In genomic region chr3:32401541-32402052, GRCh38 we compare ENCODE assay signal across 8 cellular contexts. TPM values are rescaled to one million over a fixed set of nuclear protein-coding genes. Genes with fewer than 3 reads are reported as not detected.
DNase-seq lines count a peak whose midpoint lies in the region; ATAC-seq and TF ChIP-seq lines count a peak whose summit lies in the region.

No MANE protein-coding gene starts in this region.

- no peaks in the 10 kb centered on the region for H3K9me3 ChIP-seq in left lung

- intact Hi-C loops in left lung (cut with DNase I), result no loop called here

- H3K27ac ChIP-seq in left lung, result peak overlapping the region; percentile 91 to 94

- H3K9me3 Mint-ChIP-seq in activated CD4-positive, alpha-beta T cell treated with anti-CD3 and anti-CD28 coated beads, Interleukin-2, amount 10 ng/mL, durations not matched to agents 7 days and 5 days, result no peaks in the 10 kb centered on the region

- H3K4me1 ChIP-seq in left lung, result peaks cover 37 to 96% of the 10 kb centered on the region in 2 donors

- peak overlapping the region; percentile 40 to 42 for H3K4me3 ChIP-seq in left lung

- ATAC-seq in GM18505 (IDR thresholded peaks at IDR 0.05; ENCODE audit: unreplicated experiment) (peak; percentile 70), HG02938 (IDR thresholded peaks at IDR 0.05; ENCODE audit: unreplicated experiment) (peak; percentile 60), left lung (peak; percentile 75)

- peaks cover 35% of the 10 kb centered on the region for H3K36me3 Mint-ChIP-seq in activated CD4-positive, alpha-beta T cell treated with anti-CD3 and anti-CD28 coated beads, Interleukin-2, amount 10 ng/mL, durations not matched to agents 7 days and 5 days (ENCODE audit: low read depth)

- CTCF ChIA-PET in activated CD4-positive, alpha-beta T cell treated with anti-CD3 and anti-CD28 coated beads, Interleukin-2, amount 10 ng/mL, durations not matched to agents 7 days and 5 days (lab: Charles Lee), result interaction anchor here (1.5 to 2.7 kb wide), 2 partner anchors 27 to 32 kb away, joined by 4 to 6 read pairs; no protein-coding TSS in a partner anchor

- POLR2A ChIA-PET in activated CD4-positive, alpha-beta T cell treated with anti-CD3 and anti-CD28 coated beads, Interleukin-2, amount 10 ng/mL, durations not matched to agents 7 days and 5 days (lab: Charles Lee), result no interaction called here

- TF ChIP-seq CTCF in left lung (IDR thresholded peaks at IDR 0.05), result no peak

- peaks cover 73% of the 10 kb centered on the region for H3K4me1 Mint-ChIP-seq in activated CD4-positive, alpha-beta T cell treated with anti-CD3 and anti-CD28 coated beads, Interleukin-2, amount 10 ng/mL, durations not matched to agents 7 days and 5 days

- DNase-seq in NCI-H524 (lab: John Stamatoyannopoulos, UW) (peak; percentile 80 to 85), dermis microvascular lymphatic vessel endothelial cell (ENCODE audit: low read depth in 2 of 2) (peak; percentile 88 to 97), left lung (peak; percentile 83 to 92), cortex of kidney (lab: John Stamatoyannopoulos, UW) (no peak)
- DNase-seq in activated CD4-positive, alpha-beta T cell treated with anti-CD3 and anti-CD28 coated beads, Interleukin-2, amount 10 ng/mL, durations not matched to agents 7 days and 5 days, result peak; percentile 76
- peak; percentile 39 to 42 for DNase-seq in stimulated activated CD4-positive, alpha-beta T cell treated with anti-CD3 and anti-CD28 coated beads, Interleukin-1b, Interleukin-23, amount 100 ng/mL, for 4 hours (ENCODE audit: low read depth in 2 of 2)

- no peaks in the 10 kb centered on the region for H3K27me3 ChIP-seq in left lung

- H3K36me3 ChIP-seq in left lung, result no peaks in the 10 kb centered on the region

- H3K4me3 Mint-ChIP-seq in activated CD4-positive, alpha-beta T cell treated with anti-CD3 and anti-CD28 coated beads, Interleukin-2, amount 10 ng/mL, durations not matched to agents 7 days and 5 days, result peak overlapping the region; percentile 83

- H3K27ac Mint-ChIP-seq in activated CD4-positive, alpha-beta T cell treated with anti-CD3 and anti-CD28 coated beads, Interleukin-2, amount 10 ng/mL, durations not matched to agents 7 days and 5 days, result peak overlapping the region; percentile 99

- H3K27me3 Mint-ChIP-seq in activated CD4-positive, alpha-beta T cell treated with anti-CD3 and anti-CD28 coated beads, Interleukin-2, amount 10 ng/mL, durations not matched to agents 7 days and 5 days, result no peaks in the 10 kb centered on the region

- peak; percentile 18 for TF ChIP-seq POLR2A in GM18505 (IDR thresholded peaks at IDR 0.05; ENCODE audit: borderline replicate concordance, extremely low read depth, insufficient read depth, insufficient read length)

RNA-seq across cellular contexts. Expression of gene CMTM7, which starts 9.9 kb away (rescaled TPM):
- total RNA-seq in activated CD4-positive, alpha-beta T cell treated with anti-CD3 and anti-CD28 coated beads, Interleukin-2, amount 10 ng/mL, durations not matched to agents 7 days and 5 days, result 10 to 100 TPM; 45.9 to 62.6 TPM
- total RNA-seq in dermis microvascular lymphatic vessel endothelial cell (19.8 and 28.1 TPM in 2 replicates), left lung (10 to 100 TPM; 46.7 to 50.4 TPM)
